Comparison of ENCODE assay signal across 15 cellular contexts in genomic region chr12:107600596-107601144, GRCh38.
DNase-seq lines count a peak whose midpoint lies in the region; ATAC-seq, FAIRE-seq and TF ChIP-seq lines count a peak whose summit lies in the region.
"Had no signal": no experiment of that assay in that cellular context is flagged by ENCODE, and none has a peak within 500 bp of the region (broad histone marks: within the 10 kb centered on the region; RNA-seq: fewer than 3 reads in every experiment).

No MANE protein-coding gene starts in this region.

- peak overlapping the region; percentile 34 for H3K27ac Mint-ChIP-seq in T-helper 17 cell
- H3K27ac Mint-ChIP-seq: CD4-positive, alpha-beta T cell had no signal

- H2AK5ac ChIP-seq in neuronal stem cell (ENCODE audit: low read depth, low read length) = no peak overlapping the region

- H2BK5ac ChIP-seq in neuronal stem cell (ENCODE audit: low read length) = no peak overlapping the region

- H3K27me3 ChIP-seq in neuronal stem cell (ENCODE audit: control insufficient read depth in 3 of 3, insufficient read depth in 3 of 3, low read depth in 1 of 3, low read length in 3 of 3) = no peaks in the 10 kb centered on the region

- DNase-seq in Ammon's horn (ENCODE audit: low spot score) (peak; percentile 42), NCI-H1694 (lab: John Stamatoyannopoulos, UW) (peak; percentile 20), T-helper 17 cell (no peak), neuronal stem cell (ENCODE audit: low spot score) (no peak), HTR-8/SVneo (ENCODE audit: insufficient read length, low spot score) (no peak), erythroblast (lab: John Stamatoyannopoulos, UW) (no peak)
- DNase-seq: CD4-positive, alpha-beta T cell; MM.1S; NCI-H1105; NCI-H2029; NCI-H526 treated with DMSO at 0.1 percent for 48 hours; SK-N-SH; T-helper 1 cell had no signal

- FAIRE-seq in HTR-8/SVneo (lab: Jason Lieb, UNC) = no peak

- no peak overlapping the region for H4K8ac ChIP-seq in neuronal stem cell (ENCODE audit: low read depth, low read length)

- no peaks in the 10 kb centered on the region for H3K4me1 ChIP-seq in neuronal stem cell (ENCODE audit: control insufficient read depth in 2 of 2, insufficient read depth in 1 of 2, low read depth in 1 of 2, low read length in 2 of 2)

- WGBS in neuronal stem cell (ENCODE audit: extremely low coverage in 2 of 2, insufficient read length in 2 of 2, insufficient replicate concordance in 1 of 2), 2 donors = no CpG with 5 or more reads among the region's 4 CpGs

- H3K4ac ChIP-seq in neuronal stem cell (ENCODE audit: low read length) = no peak overlapping the region

- H3K27ac ChIP-seq in neuronal stem cell (replicated peaks; ENCODE audit: low read length) = no peak overlapping the region

- H2AFZ ChIP-seq in neuronal stem cell (ENCODE audit: low read length) = no peak overlapping the region

- no peak for ATAC-seq in T-helper 17 cell
- no peak for ATAC-seq in GM19452 (IDR thresholded peaks at IDR 0.05; ENCODE audit: unreplicated experiment)
- no peak for ATAC-seq in HG03175 (IDR thresholded peaks at IDR 0.05; ENCODE audit: unreplicated experiment)

- no peak overlapping the region for H3K4me2 ChIP-seq in neuronal stem cell (ENCODE audit: insufficient read depth, low read length, poor library complexity, severe bottlenecking)
- H3K4me2 ChIP-seq: SK-N-SH had no signal

- no peak overlapping the region for H2BK120ac ChIP-seq in neuronal stem cell (ENCODE audit: low read depth, low read length)

- H3K36me3 Mint-ChIP-seq in T-helper 17 cell (ENCODE audit: low read depth) = no peaks in the 10 kb centered on the region

- no peak overlapping the region for H2BK15ac ChIP-seq in neuronal stem cell (ENCODE audit: low read length)

- H3K27me3 Mint-ChIP-seq in T-helper 17 cell = no peaks in the 10 kb centered on the region
- H3K27me3 Mint-ChIP-seq: CD4-positive, alpha-beta T cell had no signal

- H3K79me1 ChIP-seq in neuronal stem cell (ENCODE audit: low read depth, low read length) = no peaks in the 10 kb centered on the region

- H3K14ac ChIP-seq in neuronal stem cell (ENCODE audit: low read length) = peak overlapping the region; percentile 32

- no peak overlapping the region for H3K9ac ChIP-seq in neuronal stem cell (ENCODE audit: low read depth, low read length, poor library complexity)
- H3K9ac ChIP-seq: SK-N-SH had no signal

- no peak overlapping the region for H3K23ac ChIP-seq in neuronal stem cell (ENCODE audit: low read depth, low read length, poor library complexity)

- no peak overlapping the region for H2BK12ac ChIP-seq in neuronal stem cell (ENCODE audit: low read length)

- TF ChIP-seq POLR2A in erythroblast (IDR thresholded peaks at IDR 0.05; ENCODE audit: low read length) = no peak

- peaks cover 6% of the 10 kb centered on the region for H3K4me1 Mint-ChIP-seq in T-helper 17 cell

- H3K4me3 ChIP-seq in neuronal stem cell (ENCODE audit: low read length in 2 of 2) = no peak overlapping the region

- peak overlapping the region; percentile 14 for H4K91ac ChIP-seq in neuronal stem cell (ENCODE audit: low read depth, low read length, poor library complexity)

- no peak overlapping the region for H3K18ac ChIP-seq in neuronal stem cell (ENCODE audit: low read length)

- no peak overlapping the region for H3K4me3 Mint-ChIP-seq in T-helper 17 cell
- H3K4me3 Mint-ChIP-seq: CD4-positive, alpha-beta T cell had no signal

- H3K9me3 ChIP-seq in T-helper 17 cell (ENCODE audit: control insufficient read depth, low read length, poor library complexity, severe bottlenecking) (no peaks in the 10 kb centered on the region), neuronal stem cell (replicated peaks in 1 of 2; ENCODE audit: control insufficient read depth in 2 of 2, insufficient read depth in 1 of 2, low read depth in 1 of 2, low read length in 2 of 2) (no peaks in the 10 kb centered on the region)
- H3K9me3 ChIP-seq: SK-N-SH had no signal

- no peaks in the 10 kb centered on the region for H3K36me3 ChIP-seq in neuronal stem cell (replicated peaks in 1 of 2; ENCODE audit: control insufficient read depth in 2 of 2, insufficient read depth in 2 of 2, low read length in 2 of 2)

Comparison
In these comparisons a context has a peak if more than half of its experiments do, and no peak if none do; other contexts are left out.
1. DNase-seq: peak in Ammon's horn (single experiment) and NCI-H1694 (single experiment); none in T-helper 17 cell (0 of 3), neuronal stem cell (single experiment), HTR-8/SVneo (single experiment) and erythroblast (0 of 2).